Comparison of ENCODE assay signal across 1 cellular context in the genomic region with DNA sequence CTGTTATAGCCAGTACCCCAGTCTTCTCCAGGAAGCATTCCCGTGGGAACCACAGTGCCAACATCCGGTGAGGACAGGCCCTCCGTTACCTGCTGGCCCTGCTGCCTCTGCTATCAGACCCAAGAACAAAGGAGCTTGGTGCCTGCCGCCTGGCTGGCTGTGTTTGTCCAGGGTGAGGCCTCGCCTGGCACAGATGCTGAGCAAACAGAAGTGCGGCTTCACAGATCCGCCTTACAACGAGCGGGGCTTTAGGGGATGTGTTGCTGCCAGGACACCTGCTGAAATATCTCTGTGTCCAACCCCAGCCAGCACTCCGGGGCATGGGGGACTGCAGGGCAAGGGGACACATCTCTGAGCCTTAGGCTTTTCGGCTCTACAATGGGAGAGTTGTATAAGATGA.
A peak's percentile ranks its signal among the peaks of the same experiment; 100 is the strongest.
TF ChIP-seq lines count a peak whose summit lies in the region.

No MANE protein-coding gene starts in this region.

TF ChIP-seq in HepG2, 621 proteins besides CTCF, POLR2A, EP300 and RAD21:
- TF ChIP-seq ZNF232 (CRISPR knock-in tag; IDR thresholded peaks at IDR 0.05; ENCODE audit: borderline replicate concordance) (no peak), ZNF253 (CRISPR knock-in tag; IDR thresholded peaks at IDR 0.05; ENCODE audit: borderline replicate concordance) (no peak), JDP2 (CRISPR knock-in tag; IDR thresholded peaks at IDR 0.05; ENCODE audit: borderline replicate concordance) (no peak), ZSCAN21 (CRISPR knock-in tag; IDR thresholded peaks at IDR 0.05; ENCODE audit: borderline replicate concordance) (no peak), DPF2 (CRISPR knock-in tag; IDR thresholded peaks at IDR 0.05; ENCODE audit: borderline replicate concordance, low read depth) (no peak), ETV5 (CRISPR knock-in tag; IDR thresholded peaks at IDR 0.05; ENCODE audit: borderline replicate concordance) (peak; percentile 47; the same call in 1 of the 2 replicates), GABPB1 (CRISPR knock-in tag; IDR thresholded peaks at IDR 0.05) (peak; percentile 50; the same call in 1 of the 2 replicates), ZNF501 (CRISPR knock-in tag; IDR thresholded peaks at IDR 0.05) (no peak), KAT2B (IDR thresholded peaks at IDR 0.05; ENCODE audit: borderline replicate concordance, low read depth, low read length) (no peak), GATAD2A (CRISPR knock-in tag; IDR thresholded peaks at IDR 0.05) (peak; percentile 48; the same call in 1 of the 2 replicates), ZNF34 (CRISPR knock-in tag; IDR thresholded peaks at IDR 0.05; ENCODE audit: borderline replicate concordance) (no peak), MAZ (IDR thresholded peaks at IDR 0.05; ENCODE audit: borderline replicate concordance, low read depth, low read length) (no peak), MAZ (CRISPR knock-in tag; IDR thresholded peaks at IDR 0.05; ENCODE audit: low read depth) (no peak), ZNF780A (CRISPR knock-in tag; IDR thresholded peaks at IDR 0.05) (no peak), BHLHE40 (IDR thresholded peaks at IDR 0.05; ENCODE audit: low read length) (0 out of 2 replicates have a peak, but pooled peaks have one; percentile 14), ZNF652 (CRISPR knock-in tag; IDR thresholded peaks at IDR 0.05; ENCODE audit: borderline replicate concordance, low read depth) (no peak), SOX13 (IDR thresholded peaks at IDR 0.05) (no peak), SOX13 (CRISPR knock-in tag; conservative IDR thresholded peaks at IDR 0.05 in 1 of 2, IDR thresholded peaks at IDR 0.05 in 1 of 2) (peak in 1 of 2 experiments; percentile 39; a peak in 1 of 4 replicates), FOXA1 (IDR thresholded peaks at IDR 0.05) (no peak), FOXA1 (CRISPR knock-in tag; IDR thresholded peaks at IDR 0.05) (peak; percentile 65), REL (CRISPR knock-in tag; conservative IDR thresholded peaks at IDR 0.05) (no peak), TCF7 (IDR thresholded peaks at IDR 0.05; ENCODE audit: low read depth) (peak; percentile 59; the same call in 1 of the 2 replicates), BCL6 (CRISPR knock-in tag; IDR thresholded peaks at IDR 0.05) (peak; percentile 17; the same call in 1 of the 2 replicates), RARA (CRISPR knock-in tag; IDR thresholded peaks at IDR 0.05) (0 out of 2 replicates have a peak, but pooled peaks have one; percentile 27), HNRNPL (IDR thresholded peaks at IDR 0.05; ENCODE audit: low read depth, low read length) (peak; percentile 100), XRCC5 (optimal IDR thresholded peaks at IDR 0.05; ENCODE audit: low read length) (peak; percentile 35), HMG20A (CRISPR knock-in tag; IDR thresholded peaks at IDR 0.05; ENCODE audit: borderline replicate concordance) (peak; percentile 65; the same call in 1 of the 2 replicates), CC2D1A (CRISPR knock-in tag; IDR thresholded peaks at IDR 0.05) (no peak)
- TF ChIP-seq, protein P1, sequence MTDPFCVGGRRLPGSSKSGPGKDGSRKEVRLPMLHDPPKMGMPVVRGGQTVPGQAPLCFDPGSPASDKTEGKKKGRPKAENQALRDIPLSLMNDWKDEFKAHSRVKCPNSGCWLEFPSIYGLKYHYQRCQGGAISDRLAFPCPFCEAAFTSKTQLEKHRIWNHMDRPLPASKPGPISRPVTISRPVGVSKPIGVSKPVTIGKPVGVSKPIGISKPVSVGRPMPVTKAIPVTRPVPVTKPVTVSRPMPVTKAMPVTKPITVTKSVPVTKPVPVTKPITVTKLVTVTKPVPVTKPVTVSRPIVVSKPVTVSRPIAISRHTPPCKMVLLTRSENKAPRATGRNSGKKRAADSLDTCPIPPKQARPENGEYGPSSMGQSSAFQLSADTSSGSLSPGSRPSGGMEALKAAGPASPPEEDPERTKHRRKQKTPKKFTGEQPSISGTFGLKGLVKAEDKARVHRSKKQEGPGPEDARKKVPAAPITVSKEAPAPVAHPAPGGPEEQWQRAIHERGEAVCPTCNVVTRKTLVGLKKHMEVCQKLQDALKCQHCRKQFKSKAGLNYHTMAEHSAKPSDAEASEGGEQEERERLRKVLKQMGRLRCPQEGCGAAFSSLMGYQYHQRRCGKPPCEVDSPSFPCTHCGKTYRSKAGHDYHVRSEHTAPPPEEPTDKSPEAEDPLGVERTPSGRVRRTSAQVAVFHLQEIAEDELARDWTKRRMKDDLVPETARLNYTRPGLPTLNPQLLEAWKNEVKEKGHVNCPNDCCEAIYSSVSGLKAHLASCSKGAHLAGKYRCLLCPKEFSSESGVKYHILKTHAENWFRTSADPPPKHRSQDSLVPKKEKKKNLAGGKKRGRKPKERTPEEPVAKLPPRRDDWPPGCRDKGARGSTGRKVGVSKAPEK (CRISPR knock-in tag; IDR thresholded peaks at IDR 0.05; ENCODE audit: borderline replicate concordance), result no peak
- TF ChIP-seq, protein P2, sequence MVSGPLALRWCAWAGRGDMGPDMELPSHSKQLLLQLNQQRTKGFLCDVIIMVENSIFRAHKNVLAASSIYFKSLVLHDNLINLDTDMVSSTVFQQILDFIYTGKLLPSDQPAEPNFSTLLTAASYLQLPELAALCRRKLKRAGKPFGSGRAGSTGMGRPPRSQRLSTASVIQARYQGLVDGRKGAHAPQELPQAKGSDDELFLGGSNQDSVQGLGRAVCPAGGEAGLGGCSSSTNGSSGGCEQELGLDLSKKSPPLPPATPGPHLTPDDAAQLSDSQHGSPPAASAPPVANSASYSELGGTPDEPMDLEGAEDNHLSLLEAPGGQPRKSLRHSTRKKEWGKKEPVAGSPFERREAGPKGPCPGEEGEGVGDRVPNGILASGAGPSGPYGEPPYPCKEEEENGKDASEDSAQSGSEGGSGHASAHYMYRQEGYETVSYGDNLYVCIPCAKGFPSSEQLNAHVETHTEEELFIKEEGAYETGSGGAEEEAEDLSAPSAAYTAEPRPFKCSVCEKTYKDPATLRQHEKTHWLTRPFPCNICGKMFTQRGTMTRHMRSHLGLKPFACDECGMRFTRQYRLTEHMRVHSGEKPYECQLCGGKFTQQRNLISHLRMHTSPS (CRISPR knock-in tag; IDR thresholded peaks at IDR 0.05; ENCODE audit: low read depth), result peak; percentile 96
- TF ChIP-seq, protein P3, sequence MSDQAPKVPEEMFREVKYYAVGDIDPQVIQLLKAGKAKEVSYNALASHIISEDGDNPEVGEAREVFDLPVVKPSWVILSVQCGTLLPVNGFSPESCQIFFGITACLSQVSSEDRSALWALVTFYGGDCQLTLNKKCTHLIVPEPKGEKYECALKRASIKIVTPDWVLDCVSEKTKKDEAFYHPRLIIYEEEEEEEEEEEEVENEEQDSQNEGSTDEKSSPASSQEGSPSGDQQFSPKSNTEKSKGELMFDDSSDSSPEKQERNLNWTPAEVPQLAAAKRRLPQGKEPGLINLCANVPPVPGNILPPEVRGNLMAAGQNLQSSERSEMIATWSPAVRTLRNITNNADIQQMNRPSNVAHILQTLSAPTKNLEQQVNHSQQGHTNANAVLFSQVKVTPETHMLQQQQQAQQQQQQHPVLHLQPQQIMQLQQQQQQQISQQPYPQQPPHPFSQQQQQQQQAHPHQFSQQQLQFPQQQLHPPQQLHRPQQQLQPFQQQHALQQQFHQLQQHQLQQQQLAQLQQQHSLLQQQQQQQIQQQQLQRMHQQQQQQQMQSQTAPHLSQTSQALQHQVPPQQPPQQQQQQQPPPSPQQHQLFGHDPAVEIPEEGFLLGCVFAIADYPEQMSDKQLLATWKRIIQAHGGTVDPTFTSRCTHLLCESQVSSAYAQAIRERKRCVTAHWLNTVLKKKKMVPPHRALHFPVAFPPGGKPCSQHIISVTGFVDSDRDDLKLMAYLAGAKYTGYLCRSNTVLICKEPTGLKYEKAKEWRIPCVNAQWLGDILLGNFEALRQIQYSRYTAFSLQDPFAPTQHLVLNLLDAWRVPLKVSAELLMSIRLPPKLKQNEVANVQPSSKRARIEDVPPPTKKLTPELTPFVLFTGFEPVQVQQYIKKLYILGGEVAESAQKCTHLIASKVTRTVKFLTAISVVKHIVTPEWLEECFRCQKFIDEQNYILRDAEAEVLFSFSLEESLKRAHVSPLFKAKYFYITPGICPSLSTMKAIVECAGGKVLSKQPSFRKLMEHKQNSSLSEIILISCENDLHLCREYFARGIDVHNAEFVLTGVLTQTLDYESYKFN (CRISPR knock-in tag; conservative IDR thresholded peaks at IDR 0.05), result no peak
- TF ChIP-seq, protein P4, sequence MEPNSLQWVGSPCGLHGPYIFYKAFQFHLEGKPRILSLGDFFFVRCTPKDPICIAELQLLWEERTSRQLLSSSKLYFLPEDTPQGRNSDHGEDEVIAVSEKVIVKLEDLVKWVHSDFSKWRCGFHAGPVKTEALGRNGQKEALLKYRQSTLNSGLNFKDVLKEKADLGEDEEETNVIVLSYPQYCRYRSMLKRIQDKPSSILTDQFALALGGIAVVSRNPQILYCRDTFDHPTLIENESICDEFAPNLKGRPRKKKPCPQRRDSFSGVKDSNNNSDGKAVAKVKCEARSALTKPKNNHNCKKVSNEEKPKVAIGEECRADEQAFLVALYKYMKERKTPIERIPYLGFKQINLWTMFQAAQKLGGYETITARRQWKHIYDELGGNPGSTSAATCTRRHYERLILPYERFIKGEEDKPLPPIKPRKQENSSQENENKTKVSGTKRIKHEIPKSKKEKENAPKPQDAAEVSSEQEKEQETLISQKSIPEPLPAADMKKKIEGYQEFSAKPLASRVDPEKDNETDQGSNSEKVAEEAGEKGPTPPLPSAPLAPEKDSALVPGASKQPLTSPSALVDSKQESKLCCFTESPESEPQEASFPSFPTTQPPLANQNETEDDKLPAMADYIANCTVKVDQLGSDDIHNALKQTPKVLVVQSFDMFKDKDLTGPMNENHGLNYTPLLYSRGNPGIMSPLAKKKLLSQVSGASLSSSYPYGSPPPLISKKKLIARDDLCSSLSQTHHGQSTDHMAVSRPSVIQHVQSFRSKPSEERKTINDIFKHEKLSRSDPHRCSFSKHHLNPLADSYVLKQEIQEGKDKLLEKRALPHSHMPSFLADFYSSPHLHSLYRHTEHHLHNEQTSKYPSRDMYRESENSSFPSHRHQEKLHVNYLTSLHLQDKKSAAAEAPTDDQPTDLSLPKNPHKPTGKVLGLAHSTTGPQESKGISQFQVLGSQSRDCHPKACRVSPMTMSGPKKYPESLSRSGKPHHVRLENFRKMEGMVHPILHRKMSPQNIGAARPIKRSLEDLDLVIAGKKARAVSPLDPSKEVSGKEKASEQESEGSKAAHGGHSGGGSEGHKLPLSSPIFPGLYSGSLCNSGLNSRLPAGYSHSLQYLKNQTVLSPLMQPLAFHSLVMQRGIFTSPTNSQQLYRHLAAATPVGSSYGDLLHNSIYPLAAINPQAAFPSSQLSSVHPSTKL (CRISPR knock-in tag; IDR thresholded peaks at IDR 0.05), result peak; percentile 55; the same call in 1 of the 2 replicates
- TF ChIP-seq, protein P5, sequence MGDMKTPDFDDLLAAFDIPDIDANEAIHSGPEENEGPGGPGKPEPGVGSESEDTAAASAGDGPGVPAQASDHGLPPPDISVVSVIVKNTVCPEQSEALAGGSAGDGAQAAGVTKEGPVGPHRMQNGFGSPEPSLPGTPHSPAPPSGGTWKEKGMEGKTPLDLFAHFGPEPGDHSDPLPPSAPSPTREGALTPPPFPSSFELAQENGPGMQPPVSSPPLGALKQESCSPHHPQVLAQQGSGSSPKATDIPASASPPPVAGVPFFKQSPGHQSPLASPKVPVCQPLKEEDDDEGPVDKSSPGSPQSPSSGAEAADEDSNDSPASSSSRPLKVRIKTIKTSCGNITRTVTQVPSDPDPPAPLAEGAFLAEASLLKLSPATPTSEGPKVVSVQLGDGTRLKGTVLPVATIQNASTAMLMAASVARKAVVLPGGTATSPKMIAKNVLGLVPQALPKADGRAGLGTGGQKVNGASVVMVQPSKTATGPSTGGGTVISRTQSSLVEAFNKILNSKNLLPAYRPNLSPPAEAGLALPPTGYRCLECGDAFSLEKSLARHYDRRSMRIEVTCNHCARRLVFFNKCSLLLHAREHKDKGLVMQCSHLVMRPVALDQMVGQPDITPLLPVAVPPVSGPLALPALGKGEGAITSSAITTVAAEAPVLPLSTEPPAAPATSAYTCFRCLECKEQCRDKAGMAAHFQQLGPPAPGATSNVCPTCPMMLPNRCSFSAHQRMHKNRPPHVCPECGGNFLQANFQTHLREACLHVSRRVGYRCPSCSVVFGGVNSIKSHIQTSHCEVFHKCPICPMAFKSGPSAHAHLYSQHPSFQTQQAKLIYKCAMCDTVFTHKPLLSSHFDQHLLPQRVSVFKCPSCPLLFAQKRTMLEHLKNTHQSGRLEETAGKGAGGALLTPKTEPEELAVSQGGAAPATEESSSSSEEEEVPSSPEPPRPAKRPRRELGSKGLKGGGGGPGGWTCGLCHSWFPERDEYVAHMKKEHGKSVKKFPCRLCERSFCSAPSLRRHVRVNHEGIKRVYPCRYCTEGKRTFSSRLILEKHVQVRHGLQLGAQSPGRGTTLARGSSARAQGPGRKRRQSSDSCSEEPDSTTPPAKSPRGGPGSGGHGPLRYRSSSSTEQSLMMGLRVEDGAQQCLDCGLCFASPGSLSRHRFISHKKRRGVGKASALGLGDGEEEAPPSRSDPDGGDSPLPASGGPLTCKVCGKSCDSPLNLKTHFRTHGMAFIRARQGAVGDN (CRISPR knock-in tag; IDR thresholded peaks at IDR 0.05), result peak; percentile 19; the same call in 1 of the 2 replicates
- TF ChIP-seq, protein P6, sequence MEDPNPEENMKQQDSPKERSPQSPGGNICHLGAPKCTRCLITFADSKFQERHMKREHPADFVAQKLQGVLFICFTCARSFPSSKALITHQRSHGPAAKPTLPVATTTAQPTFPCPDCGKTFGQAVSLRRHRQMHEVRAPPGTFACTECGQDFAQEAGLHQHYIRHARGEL (CRISPR knock-in tag; IDR thresholded peaks at IDR 0.05), result no peak
TF ChIP-seq in HepG2: peak in this region for 15.
